ENCODE assay signal across 8 cellular contexts in the genomic region with DNA sequence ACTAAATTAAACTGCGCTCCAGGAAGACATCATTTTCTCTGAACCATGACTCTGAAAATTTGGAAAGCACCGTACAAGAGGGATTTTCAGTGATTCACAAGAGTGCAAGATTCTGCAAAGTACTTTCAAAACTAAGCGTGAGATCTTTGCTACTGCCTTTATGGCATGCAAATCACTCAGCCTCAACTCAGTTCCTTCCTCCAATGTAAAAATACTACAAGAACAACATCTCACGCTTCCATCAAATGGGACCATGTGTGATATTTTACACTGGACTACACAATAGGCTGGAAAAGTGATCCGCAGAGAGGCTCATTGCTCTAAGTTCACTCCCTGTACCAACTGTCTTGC. TPM values are rescaled to one million over a fixed set of nuclear protein-coding genes. Genes with fewer than 3 reads are reported as not detected.
DNase-seq lines count a peak whose midpoint lies in the region; ATAC-seq lines count a peak whose summit lies in the region.

No MANE protein-coding gene starts in this region.

- no peak overlapping the region for H2AK5ac ChIP-seq in mesenchymal stem cell (ENCODE audit: low read length, severe bottlenecking)

- POLR2A ChIA-PET in activated CD4-positive, alpha-beta T cell treated with anti-CD3 and anti-CD28 coated beads, Interleukin-2, amount 10 ng/mL, durations not matched to agents 7 days and 5 days (lab: Charles Lee) = interaction anchor here (0.6 kb wide), 1 partner anchor 767 kb away, joined by 3 read pairs; no protein-coding TSS in a partner anchor
- POLR2A ChIA-PET in activated CD8-positive, alpha-beta T cell treated with anti-CD3 and anti-CD28 coated beads, Interleukin-2, amount 10 ng/mL, durations not matched to agents 7 days and 5 days (lab: Charles Lee) = no interaction called here

- H3K14ac ChIP-seq in mesenchymal stem cell (ENCODE audit: low read length in 2 of 2) = no peak overlapping the region

- H3K18ac ChIP-seq in mesenchymal stem cell (ENCODE audit: low read depth in 1 of 2, low read length in 2 of 2) = peak overlapping the region; percentile 88 to 98

- no peak overlapping the region for H2BK5ac ChIP-seq in mesenchymal stem cell (ENCODE audit: low read depth, low read length, poor library complexity, severe bottlenecking)

- peak; percentile 37 for ATAC-seq in HG02884 (IDR thresholded peaks at IDR 0.05; ENCODE audit: unreplicated experiment)
- no peak for ATAC-seq in activated CD8-positive, alpha-beta T cell treated with anti-CD3 and anti-CD28 coated beads, Interleukin-2, amount 10 ng/mL, durations not matched to agents 7 days and 5 days

- CTCF ChIA-PET in activated CD4-positive, alpha-beta T cell treated with anti-CD3 and anti-CD28 coated beads, Interleukin-2, amount 10 ng/mL, durations not matched to agents 7 days and 5 days (lab: Charles Lee) = no interaction called here
- CTCF ChIA-PET in activated CD8-positive, alpha-beta T cell treated with anti-CD3 and anti-CD28 coated beads, Interleukin-2, amount 10 ng/mL, durations not matched to agents 7 days and 5 days (lab: Charles Lee) = no interaction called here

- peak overlapping the region; percentile 92 for H3K4me2 ChIP-seq in mesenchymal stem cell (ENCODE audit: low read length, poor library complexity, severe bottlenecking)

- peaks cover 22% of the 10 kb centered on the region for H3K27me3 Mint-ChIP-seq in activated CD4-positive, alpha-beta T cell treated with anti-CD3 and anti-CD28 coated beads, Interleukin-2, amount 10 ng/mL, durations not matched to agents 7 days and 5 days
- peaks cover 21% of the 10 kb centered on the region for H3K27me3 Mint-ChIP-seq in activated CD8-positive, alpha-beta T cell treated with anti-CD3 and anti-CD28 coated beads, Interleukin-2, amount 10 ng/mL, durations not matched to agents 7 days and 5 days (ENCODE audit: low read depth)

- no peak overlapping the region for H2AFZ ChIP-seq in mesenchymal stem cell (ENCODE audit: low read depth, low read length)

- H3K27ac ChIP-seq in mesenchymal stem cell (ENCODE audit: low read length, poor library complexity, severe bottlenecking) = no peak overlapping the region

- peak overlapping the region; percentile 87 for H4K8ac ChIP-seq in mesenchymal stem cell (ENCODE audit: low read length)

- peak overlapping the region in 1 of 2 experiments; percentile 91 for H3K4me3 ChIP-seq in mesenchymal stem cell (ENCODE audit: insufficient read depth in 1 of 2, low read depth in 1 of 2, low read length in 2 of 2)

- H3K23ac ChIP-seq in mesenchymal stem cell (ENCODE audit: low read length in 2 of 2) = no peak overlapping the region

- peak overlapping the region; percentile 58 for H3K27ac Mint-ChIP-seq in activated CD4-positive, alpha-beta T cell treated with anti-CD3 and anti-CD28 coated beads, Interleukin-2, amount 10 ng/mL, durations not matched to agents 7 days and 5 days
- H3K27ac Mint-ChIP-seq in activated CD8-positive, alpha-beta T cell treated with anti-CD3 and anti-CD28 coated beads, Interleukin-2, amount 10 ng/mL, durations not matched to agents 7 days and 5 days = no peak overlapping the region

- H3K4me1 ChIP-seq in mesenchymal stem cell (ENCODE audit: control insufficient read depth, insufficient read depth, low read depth, low read length) = peaks cover 5% of the 10 kb centered on the region

- WGBS in mesenchymal stem cell = 82% methylated on average over 5 of the region's 5 CpGs

- no peak overlapping the region for H4K91ac ChIP-seq in mesenchymal stem cell (ENCODE audit: low read length)

- DNase-seq in activated CD4-positive, alpha-beta T cell treated with anti-CD3 and anti-CD28 coated beads, Interleukin-2, amount 10 ng/mL, durations not matched to agents 7 days and 5 days = no peak
- DNase-seq in activated CD4-positive, alpha-beta T cell treated with anti-CD3 and anti-CD28 coated beads, Interleukin-2, amount 50 U/mL, for 48 hours = no peak
- DNase-seq in activated CD8-positive, alpha-beta T cell treated with anti-CD3 and anti-CD28 coated beads, Interleukin-2, amount 10 ng/mL, durations not matched to agents 7 days and 5 days = no peak
- no peak for DNase-seq in mesenchymal stem cell
- DNase-seq in NCI-H187 treated with DMSO at 0.1 percent for 48 hours (lab: John Stamatoyannopoulos, UW) = no peak
- DNase-seq in GOT3 (lab: John Stamatoyannopoulos, UW) = no peak
- DNase-seq in NCI-H69 (lab: John Stamatoyannopoulos, UW) = no peak

- H3K4me1 Mint-ChIP-seq in activated CD4-positive, alpha-beta T cell treated with anti-CD3 and anti-CD28 coated beads, Interleukin-2, amount 10 ng/mL, durations not matched to agents 7 days and 5 days = peaks cover 22% of the 10 kb centered on the region
- peaks cover 18% of the 10 kb centered on the region for H3K4me1 Mint-ChIP-seq in activated CD8-positive, alpha-beta T cell treated with anti-CD3 and anti-CD28 coated beads, Interleukin-2, amount 10 ng/mL, durations not matched to agents 7 days and 5 days (ENCODE audit: low read depth)

- no peak overlapping the region for H3K9ac ChIP-seq in mesenchymal stem cell (ENCODE audit: low read length)

- H2BK12ac ChIP-seq in mesenchymal stem cell (ENCODE audit: low read length in 2 of 2) = no peak overlapping the region

- peaks cover 4% of the 10 kb centered on the region for H3K79me1 ChIP-seq in mesenchymal stem cell (replicated peaks; ENCODE audit: low read length, poor library complexity, severe bottlenecking)

- no peak overlapping the region for H3K4ac ChIP-seq in mesenchymal stem cell (ENCODE audit: low read depth in 1 of 2, low read length in 2 of 2)

- H3K27me3 ChIP-seq in mesenchymal stem cell (ENCODE audit: control insufficient read depth in 1 of 2, insufficient read depth in 1 of 2, low read length in 2 of 2) = no peaks in the 10 kb centered on the region

- peak overlapping the region; percentile 85 for H3K4me3 Mint-ChIP-seq in activated CD4-positive, alpha-beta T cell treated with anti-CD3 and anti-CD28 coated beads, Interleukin-2, amount 10 ng/mL, durations not matched to agents 7 days and 5 days
- peak overlapping the region; percentile 87 for H3K4me3 Mint-ChIP-seq in activated CD8-positive, alpha-beta T cell treated with anti-CD3 and anti-CD28 coated beads, Interleukin-2, amount 10 ng/mL, durations not matched to agents 7 days and 5 days

- H3K9me3 Mint-ChIP-seq in activated CD4-positive, alpha-beta T cell treated with anti-CD3 and anti-CD28 coated beads, Interleukin-2, amount 10 ng/mL, durations not matched to agents 7 days and 5 days = no peaks in the 10 kb centered on the region
- no peaks in the 10 kb centered on the region for H3K9me3 Mint-ChIP-seq in activated CD8-positive, alpha-beta T cell treated with anti-CD3 and anti-CD28 coated beads, Interleukin-2, amount 10 ng/mL, durations not matched to agents 7 days and 5 days (ENCODE audit: insufficient read depth)

- no peak overlapping the region for H2BK120ac ChIP-seq in mesenchymal stem cell (ENCODE audit: low read depth, low read length)

- no peak overlapping the region for H2BK15ac ChIP-seq in mesenchymal stem cell (ENCODE audit: low read depth, poor library complexity, severe bottlenecking)

- no peaks in the 10 kb centered on the region for H3K36me3 ChIP-seq in mesenchymal stem cell (ENCODE audit: control insufficient read depth in 1 of 2, insufficient read depth in 2 of 2, low read depth in 1 of 2, low read length in 2 of 2)

- H3K9me3 ChIP-seq in mesenchymal stem cell (ENCODE audit: control insufficient read depth, low read length) = no peaks in the 10 kb centered on the region

- no peaks in the 10 kb centered on the region for H3K36me3 Mint-ChIP-seq in activated CD4-positive, alpha-beta T cell treated with anti-CD3 and anti-CD28 coated beads, Interleukin-2, amount 10 ng/mL, durations not matched to agents 7 days and 5 days (ENCODE audit: low read depth)
- H3K36me3 Mint-ChIP-seq in activated CD8-positive, alpha-beta T cell treated with anti-CD3 and anti-CD28 coated beads, Interleukin-2, amount 10 ng/mL, durations not matched to agents 7 days and 5 days (ENCODE audit: low read depth) = no peaks in the 10 kb centered on the region

RNA-seq across cellular contexts. Expression of a gene that starts 0.7 kb away (rescaled TPM):
- 1 to 10 TPM; 1.4 to 1.9 TPM for total RNA-seq in activated CD4-positive, alpha-beta T cell treated with anti-CD3 and anti-CD28 coated beads, Interleukin-2, amount 10 ng/mL, durations not matched to agents 7 days and 5 days
- under 1 TPM; 0.87 to 0.91 TPM for total RNA-seq in activated CD8-positive, alpha-beta T cell treated with anti-CD3 and anti-CD28 coated beads, Interleukin-2, amount 10 ng/mL, durations not matched to agents 7 days and 5 days
- polyA plus RNA-seq in mesenchymal stem cell (2013, experiment 1 of 2) = 5.3 TPM
- polyA plus RNA-seq in mesenchymal stem cell (2013, experiment 2 of 2) = 4.7 TPM
